1 cellular context compared by ENCODE assay signal in the genomic region with DNA sequence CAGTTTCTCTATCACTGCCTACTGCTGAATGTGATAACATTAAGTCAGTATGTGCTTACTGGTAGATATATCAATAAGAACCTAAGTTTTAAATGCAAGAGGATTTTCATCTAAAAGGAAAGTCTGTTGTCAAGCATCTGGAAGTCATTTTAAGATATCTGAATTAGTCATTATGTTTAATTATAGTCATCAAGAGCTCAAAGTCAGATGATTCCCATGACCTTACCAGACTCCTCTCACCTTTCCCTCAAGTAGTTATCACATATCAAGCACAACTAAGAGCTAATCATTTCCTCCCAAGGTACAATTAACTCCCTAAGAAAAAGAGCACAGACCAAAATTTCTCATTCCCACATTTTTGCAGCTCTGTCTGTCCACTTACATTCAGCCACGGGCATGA.
TF ChIP-seq lines count a peak whose summit lies in the region.

No MANE protein-coding gene starts in this region.

TF ChIP-seq in GM23338, 12 proteins besides CTCF, POLR2A, EP300 and RAD21 (continued from another document):
- TF ChIP-seq, protein P1, sequence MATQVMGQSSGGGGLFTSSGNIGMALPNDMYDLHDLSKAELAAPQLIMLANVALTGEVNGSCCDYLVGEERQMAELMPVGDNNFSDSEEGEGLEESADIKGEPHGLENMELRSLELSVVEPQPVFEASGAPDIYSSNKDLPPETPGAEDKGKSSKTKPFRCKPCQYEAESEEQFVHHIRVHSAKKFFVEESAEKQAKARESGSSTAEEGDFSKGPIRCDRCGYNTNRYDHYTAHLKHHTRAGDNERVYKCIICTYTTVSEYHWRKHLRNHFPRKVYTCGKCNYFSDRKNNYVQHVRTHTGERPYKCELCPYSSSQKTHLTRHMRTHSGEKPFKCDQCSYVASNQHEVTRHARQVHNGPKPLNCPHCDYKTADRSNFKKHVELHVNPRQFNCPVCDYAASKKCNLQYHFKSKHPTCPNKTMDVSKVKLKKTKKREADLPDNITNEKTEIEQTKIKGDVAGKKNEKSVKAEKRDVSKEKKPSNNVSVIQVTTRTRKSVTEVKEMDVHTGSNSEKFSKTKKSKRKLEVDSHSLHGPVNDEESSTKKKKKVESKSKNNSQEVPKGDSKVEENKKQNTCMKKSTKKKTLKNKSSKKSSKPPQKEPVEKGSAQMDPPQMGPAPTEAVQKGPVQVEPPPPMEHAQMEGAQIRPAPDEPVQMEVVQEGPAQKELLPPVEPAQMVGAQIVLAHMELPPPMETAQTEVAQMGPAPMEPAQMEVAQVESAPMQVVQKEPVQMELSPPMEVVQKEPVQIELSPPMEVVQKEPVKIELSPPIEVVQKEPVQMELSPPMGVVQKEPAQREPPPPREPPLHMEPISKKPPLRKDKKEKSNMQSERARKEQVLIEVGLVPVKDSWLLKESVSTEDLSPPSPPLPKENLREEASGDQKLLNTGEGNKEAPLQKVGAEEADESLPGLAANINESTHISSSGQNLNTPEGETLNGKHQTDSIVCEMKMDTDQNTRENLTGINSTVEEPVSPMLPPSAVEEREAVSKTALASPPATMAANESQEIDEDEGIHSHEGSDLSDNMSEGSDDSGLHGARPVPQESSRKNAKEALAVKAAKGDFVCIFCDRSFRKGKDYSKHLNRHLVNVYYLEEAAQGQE (IDR thresholded peaks at IDR 0.05; ENCODE audit: unreplicated experiment) = no peak
- TF ChIP-seq CREB1 (CRISPR knock-in tag; IDR thresholded peaks at IDR 0.05; ENCODE audit: low read depth) (no peak), NANOG (IDR thresholded peaks at IDR 0.05; ENCODE audit: borderline replicate concordance) (no peak), ZNF114 (CRISPR knock-in tag; IDR thresholded peaks at IDR 0.05) (no peak), STAT1 (IDR thresholded peaks at IDR 0.05; ENCODE audit: unreplicated experiment) (no peak), EZH2 (IDR thresholded peaks at IDR 0.05; ENCODE audit: low read depth, unreplicated experiment) (no peak), ZNF331 (CRISPR knock-in tag; IDR thresholded peaks at IDR 0.05; ENCODE audit: low read depth) (no peak)
- TF ChIP-seq, protein P2, sequence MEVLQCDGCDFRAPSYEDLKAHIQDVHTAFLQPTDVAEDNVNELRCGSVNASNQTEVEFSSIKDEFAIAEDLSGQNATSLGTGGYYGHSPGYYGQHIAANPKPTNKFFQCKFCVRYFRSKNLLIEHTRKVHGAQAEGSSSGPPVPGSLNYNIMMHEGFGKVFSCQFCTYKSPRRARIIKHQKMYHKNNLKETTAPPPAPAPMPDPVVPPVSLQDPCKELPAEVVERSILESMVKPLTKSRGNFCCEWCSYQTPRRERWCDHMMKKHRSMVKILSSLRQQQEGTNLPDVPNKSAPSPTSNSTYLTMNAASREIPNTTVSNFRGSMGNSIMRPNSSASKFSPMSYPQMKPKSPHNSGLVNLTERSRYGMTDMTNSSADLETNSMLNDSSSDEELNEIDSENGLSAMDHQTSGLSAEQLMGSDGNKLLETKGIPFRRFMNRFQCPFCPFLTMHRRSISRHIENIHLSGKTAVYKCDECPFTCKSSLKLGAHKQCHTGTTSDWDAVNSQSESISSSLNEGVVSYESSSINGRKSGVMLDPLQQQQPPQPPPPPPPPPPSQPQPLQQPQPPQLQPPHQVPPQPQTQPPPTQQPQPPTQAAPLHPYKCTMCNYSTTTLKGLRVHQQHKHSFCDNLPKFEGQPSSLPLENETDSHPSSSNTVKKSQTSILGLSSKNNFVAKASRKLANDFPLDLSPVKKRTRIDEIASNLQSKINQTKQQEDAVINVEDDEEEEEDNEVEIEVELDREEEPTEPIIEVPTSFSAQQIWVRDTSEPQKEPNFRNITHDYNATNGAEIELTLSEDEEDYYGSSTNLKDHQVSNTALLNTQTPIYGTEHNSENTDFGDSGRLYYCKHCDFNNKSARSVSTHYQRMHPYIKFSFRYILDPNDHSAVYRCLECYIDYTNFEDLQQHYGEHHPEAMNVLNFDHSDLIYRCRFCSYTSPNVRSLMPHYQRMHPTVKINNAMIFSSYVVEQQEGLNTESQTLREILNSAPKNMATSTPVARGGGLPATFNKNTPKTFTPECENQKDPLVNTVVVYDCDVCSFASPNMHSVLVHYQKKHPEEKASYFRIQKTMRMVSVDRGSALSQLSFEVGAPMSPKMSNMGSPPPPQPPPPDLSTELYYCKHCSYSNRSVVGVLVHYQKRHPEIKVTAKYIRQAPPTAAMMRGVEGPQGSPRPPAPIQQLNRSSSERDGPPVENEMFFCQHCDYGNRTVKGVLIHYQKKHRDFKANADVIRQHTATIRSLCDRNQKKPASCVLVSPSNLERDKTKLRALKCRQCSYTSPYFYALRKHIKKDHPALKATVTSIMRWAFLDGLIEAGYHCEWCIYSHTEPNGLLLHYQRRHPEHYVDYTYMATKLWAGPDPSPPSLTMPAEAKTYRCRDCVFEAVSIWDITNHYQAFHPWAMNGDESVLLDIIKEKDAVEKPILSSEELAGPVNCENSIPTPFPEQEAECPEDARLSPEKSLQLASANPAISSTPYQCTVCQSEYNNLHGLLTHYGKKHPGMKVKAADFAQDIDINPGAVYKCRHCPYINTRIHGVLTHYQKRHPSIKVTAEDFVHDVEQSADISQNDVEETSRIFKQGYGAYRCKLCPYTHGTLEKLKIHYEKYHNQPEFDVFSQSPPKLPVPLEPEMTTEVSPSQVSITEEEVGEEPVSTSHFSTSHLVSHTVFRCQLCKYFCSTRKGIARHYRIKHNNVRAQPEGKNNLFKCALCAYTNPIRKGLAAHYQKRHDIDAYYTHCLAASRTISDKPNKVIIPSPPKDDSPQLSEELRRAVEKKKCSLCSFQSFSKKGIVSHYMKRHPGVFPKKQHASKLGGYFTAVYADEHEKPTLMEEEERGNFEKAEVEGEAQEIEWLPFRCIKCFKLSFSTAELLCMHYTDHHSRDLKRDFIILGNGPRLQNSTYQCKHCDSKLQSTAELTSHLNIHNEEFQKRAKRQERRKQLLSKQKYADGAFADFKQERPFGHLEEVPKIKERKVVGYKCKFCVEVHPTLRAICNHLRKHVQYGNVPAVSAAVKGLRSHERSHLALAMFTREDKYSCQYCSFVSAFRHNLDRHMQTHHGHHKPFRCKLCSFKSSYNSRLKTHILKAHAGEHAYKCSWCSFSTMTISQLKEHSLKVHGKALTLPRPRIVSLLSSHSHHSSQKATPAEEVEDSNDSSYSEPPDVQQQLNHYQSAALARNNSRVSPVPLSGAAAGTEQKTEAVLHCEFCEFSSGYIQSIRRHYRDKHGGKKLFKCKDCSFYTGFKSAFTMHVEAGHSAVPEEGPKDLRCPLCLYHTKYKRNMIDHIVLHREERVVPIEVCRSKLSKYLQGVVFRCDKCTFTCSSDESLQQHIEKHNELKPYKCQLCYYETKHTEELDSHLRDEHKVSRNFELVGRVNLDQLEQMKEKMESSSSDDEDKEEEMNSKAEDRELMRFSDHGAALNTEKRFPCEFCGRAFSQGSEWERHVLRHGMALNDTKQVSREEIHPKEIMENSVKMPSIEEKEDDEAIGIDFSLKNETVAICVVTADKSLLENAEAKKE (CRISPR knock-in tag; IDR thresholded peaks at IDR 0.05) = no peak
- TF ChIP-seq, protein P3, sequence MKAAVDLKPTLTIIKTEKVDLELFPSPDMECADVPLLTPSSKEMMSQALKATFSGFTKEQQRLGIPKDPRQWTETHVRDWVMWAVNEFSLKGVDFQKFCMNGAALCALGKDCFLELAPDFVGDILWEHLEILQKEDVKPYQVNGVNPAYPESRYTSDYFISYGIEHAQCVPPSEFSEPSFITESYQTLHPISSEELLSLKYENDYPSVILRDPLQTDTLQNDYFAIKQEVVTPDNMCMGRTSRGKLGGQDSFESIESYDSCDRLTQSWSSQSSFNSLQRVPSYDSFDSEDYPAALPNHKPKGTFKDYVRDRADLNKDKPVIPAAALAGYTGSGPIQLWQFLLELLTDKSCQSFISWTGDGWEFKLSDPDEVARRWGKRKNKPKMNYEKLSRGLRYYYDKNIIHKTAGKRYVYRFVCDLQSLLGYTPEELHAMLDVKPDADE (IDR thresholded peaks at IDR 0.05) = no peak
